Comparison of ENCODE assay signal across 22 cellular contexts in genomic region chr1:96747565-96747964, GRCh38. TPM values are rescaled to one million over a fixed set of nuclear protein-coding genes. Genes with fewer than 3 reads are reported as not detected.
DNase-seq lines count a peak whose midpoint lies in the region; ATAC-seq and TF ChIP-seq lines count a peak whose summit lies in the region.
"Had no signal": no experiment of that assay in that cellular context is flagged by ENCODE, and none has a peak within 500 bp of the region (broad histone marks: within the 10 kb centered on the region; RNA-seq: fewer than 3 reads in every experiment).

No MANE protein-coding gene starts in this region.

- no peak for DNase-seq in left ventricle myocardium superior
- no peak for DNase-seq in left ventricle myocardium inferior
- no peak for DNase-seq in WTC11 (ENCODE audit: low spot score)
- DNase-seq in nephron progenitor cell: no peak
- DNase-seq in neural progenitor cell (ENCODE audit: low spot score): no peak
- no peak for DNase-seq in RKO (ENCODE audit: low spot score)
- DNase-seq: DND-41; H7; NCI-H1092; NCI-H146; NCI-H2029; NCI-H2227 treated with DMSO at 0.1 percent for 48 hours; NCI-H510A treated with DMSO at 0.1 percent for 48 hours; NCI-H774; NK-92 treated with Interleukin-12 subunit alpha and Interleukin-12 subunit beta, amount 100 ng/mL, for 24 hours had no signal

- TF ChIP-seq CTCF in left ventricle myocardium inferior (IDR thresholded peaks at IDR 0.05; ENCODE audit: borderline replicate concordance) (no peak), WTC11 (IDR thresholded peaks at IDR 0.05) (no peak), nephron progenitor cell (IDR thresholded peaks at IDR 0.05) (no peak), neural progenitor cell (IDR thresholded peaks at IDR 0.05) (no peak)

- POLR2A ChIA-PET in WTC11 (lab: Charles Lee): no interaction called here

- H3K4me3 Mint-ChIP-seq in WTC11: no peak overlapping the region
- H3K4me3 Mint-ChIP-seq in nephron progenitor cell: no peak overlapping the region
- H3K4me3 Mint-ChIP-seq in neural progenitor cell: no peak overlapping the region

- H3K4me1 Mint-ChIP-seq in WTC11 (peaks cover 37% of the 10 kb centered on the region), nephron progenitor cell (peaks cover 15% of the 10 kb centered on the region), neural progenitor cell (no peaks in the 10 kb centered on the region)

- H3K27me3 Mint-ChIP-seq in WTC11 (ENCODE audit: low read depth) (no peaks in the 10 kb centered on the region), nephron progenitor cell (ENCODE audit: low read depth, poor library complexity) (peaks cover 2% of the 10 kb centered on the region), neural progenitor cell (ENCODE audit: insufficient read depth, low read depth) (no peaks in the 10 kb centered on the region)

- H3K4me1 ChIP-seq in left ventricle myocardium inferior: peaks cover 46% of the 10 kb centered on the region
- peaks cover 31% of the 10 kb centered on the region for H3K4me1 ChIP-seq in neural progenitor cell
- H3K4me1 ChIP-seq: SJSA1 had no signal

- CTCF ChIA-PET in WTC11 (lab: Charles Lee): no interaction called here

- H3K4me3 ChIP-seq in left ventricle myocardium inferior (no peak overlapping the region), neural progenitor cell (no peak overlapping the region)
- H3K4me3 ChIP-seq: GM12878, K562, SJSA1 had no signal

- H3K36me3 ChIP-seq in left ventricle myocardium inferior (peaks cover 9% of the 10 kb centered on the region), neural progenitor cell (peaks cover 36% of the 10 kb centered on the region)

- H3K36me3 Mint-ChIP-seq in WTC11: peaks cover 16% of the 10 kb centered on the region
- H3K36me3 Mint-ChIP-seq in nephron progenitor cell (ENCODE audit: low read depth): peaks cover 99% of the 10 kb centered on the region
- H3K36me3 Mint-ChIP-seq in neural progenitor cell: peaks cover 85% of the 10 kb centered on the region

- H3K27ac Mint-ChIP-seq in WTC11 (peak overlapping the region; percentile 2; the same call in 1 of the 2 replicates), nephron progenitor cell (peak overlapping the region; percentile 56), neural progenitor cell (no peak overlapping the region)

- peaks cover 100% of the 10 kb centered on the region for H3K79me2 ChIP-seq in neural progenitor cell (ENCODE audit: low read depth)

- intact Hi-C loops in left ventricle myocardium superior (cut with micrococcal nuclease) (no loop called here), left ventricle myocardium inferior (cut with micrococcal nuclease) (no loop called here)

- H3K4me2 ChIP-seq in neural progenitor cell: no peak overlapping the region

- ATAC-seq in left ventricle myocardium superior (peak; percentile 38), WTC11 (no peak), GM19455 (IDR thresholded peaks at IDR 0.05; ENCODE audit: unreplicated experiment) (no peak)
- ATAC-seq: HepG2, Panc1 had no signal

- no peaks in the 10 kb centered on the region for H3K9me3 ChIP-seq in left ventricle myocardium inferior (replicated peaks)
- H3K9me3 ChIP-seq in neural progenitor cell (ENCODE audit: low read depth): no peaks in the 10 kb centered on the region
- H3K9me3 ChIP-seq: SJSA1 had no signal

- H3K9me3 Mint-ChIP-seq in WTC11 (0 out of 2 replicates have a peak, but pooled peaks cover 3% of the 10 kb centered on the region), nephron progenitor cell (peaks cover 72% of the 10 kb centered on the region), neural progenitor cell (peaks cover 78% of the 10 kb centered on the region)

- H3K9ac ChIP-seq in neural progenitor cell: no peak overlapping the region

- peaks cover 78% of the 10 kb centered on the region for H4K20me1 ChIP-seq in neural progenitor cell (ENCODE audit: low read depth)

- no peak overlapping the region for H3K27ac ChIP-seq in left ventricle myocardium inferior (replicated peaks)
- H3K27ac ChIP-seq in neural progenitor cell: no peak overlapping the region
- H3K27ac ChIP-seq: HL-60, SJSA1 had no signal

- no peaks in the 10 kb centered on the region for H3F3A ChIP-seq in neural progenitor cell (ENCODE audit: low read depth)

- no peak overlapping the region for H2AFZ ChIP-seq in neural progenitor cell (replicated peaks)

- H3K27me3 ChIP-seq in left ventricle myocardium inferior (ENCODE audit: low read depth): no peaks in the 10 kb centered on the region
- no peaks in the 10 kb centered on the region for H3K27me3 ChIP-seq in neural progenitor cell
- H3K27me3 ChIP-seq: SJSA1 had no signal

TF ChIP-seq in WTC11, 78 proteins besides CTCF, POLR2A, EP300 and RAD21:
- TF ChIP-seq CDX4 (CRISPR knock-in tag; IDR thresholded peaks at IDR 0.05; ENCODE audit: borderline replicate concordance) (no peak), FOXK1 (CRISPR knock-in tag; IDR thresholded peaks at IDR 0.05) (no peak), GRHL2 (CRISPR knock-in tag; IDR thresholded peaks at IDR 0.05; ENCODE audit: insufficient replicate concordance, severe bottlenecking) (no peak), ZNF121 (CRISPR knock-in tag; IDR thresholded peaks at IDR 0.05) (no peak), MYBL2 (CRISPR knock-in tag; IDR thresholded peaks at IDR 0.05) (no peak), ZNF532 (CRISPR knock-in tag; IDR thresholded peaks at IDR 0.05; ENCODE audit: borderline replicate concordance) (no peak), PRDM15 (CRISPR knock-in tag; IDR thresholded peaks at IDR 0.05) (no peak), ZNF219 (CRISPR knock-in tag; IDR thresholded peaks at IDR 0.05; ENCODE audit: borderline replicate concordance) (no peak)

RNA-seq across cellular contexts. Expression of gene PTBP2, which starts 26.0 kb away (rescaled TPM):
- 12.4 TPM for total RNA-seq in left ventricle myocardium superior
- total RNA-seq in left ventricle myocardium inferior: 10.3 TPM
- total RNA-seq in WTC11 (2021): 47.5 to 51.0 TPM (median 50.0 TPM) in 3 replicates
- total RNA-seq in neural progenitor cell (ENCODE audit: low replicate concordance): 149 and 170 TPM in 2 replicates
